1 cellular context compared by ENCODE assay signal in the genomic region with DNA sequence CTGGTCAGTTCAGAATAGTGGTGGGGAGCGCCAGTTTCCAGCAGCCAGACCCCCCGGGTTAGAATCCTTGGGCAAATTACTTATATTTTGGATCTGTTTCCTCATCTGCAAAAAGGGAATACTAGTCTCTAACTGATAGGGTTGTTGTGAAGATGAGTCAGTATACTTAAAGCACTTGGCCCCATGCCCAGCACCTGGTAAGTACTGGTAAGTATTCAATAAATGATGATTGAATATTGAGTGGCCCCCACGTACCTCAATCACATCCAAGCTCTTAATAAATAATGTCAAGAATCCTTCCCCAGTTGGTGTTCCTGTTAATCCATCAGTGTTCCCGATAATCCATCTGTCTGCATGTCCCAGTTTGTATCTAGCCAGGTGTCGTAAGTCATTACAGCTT.
TF ChIP-seq lines count a peak whose summit lies in the region.

No MANE protein-coding gene starts in this region.

TF ChIP-seq in HepG2, 621 proteins besides CTCF, POLR2A, EP300 and RAD21:
- no peak for TF ChIP-seq NFE2 (CRISPR knock-in tag; IDR thresholded peaks at IDR 0.05)
- no peak for TF ChIP-seq ZNF335 (CRISPR knock-in tag; IDR thresholded peaks at IDR 0.05)
- TF ChIP-seq WIZ (CRISPR knock-in tag; IDR thresholded peaks at IDR 0.05) = no peak
- TF ChIP-seq RXRA (CRISPR knock-in tag; IDR thresholded peaks at IDR 0.05) = no peak
- TF ChIP-seq, protein P1, sequence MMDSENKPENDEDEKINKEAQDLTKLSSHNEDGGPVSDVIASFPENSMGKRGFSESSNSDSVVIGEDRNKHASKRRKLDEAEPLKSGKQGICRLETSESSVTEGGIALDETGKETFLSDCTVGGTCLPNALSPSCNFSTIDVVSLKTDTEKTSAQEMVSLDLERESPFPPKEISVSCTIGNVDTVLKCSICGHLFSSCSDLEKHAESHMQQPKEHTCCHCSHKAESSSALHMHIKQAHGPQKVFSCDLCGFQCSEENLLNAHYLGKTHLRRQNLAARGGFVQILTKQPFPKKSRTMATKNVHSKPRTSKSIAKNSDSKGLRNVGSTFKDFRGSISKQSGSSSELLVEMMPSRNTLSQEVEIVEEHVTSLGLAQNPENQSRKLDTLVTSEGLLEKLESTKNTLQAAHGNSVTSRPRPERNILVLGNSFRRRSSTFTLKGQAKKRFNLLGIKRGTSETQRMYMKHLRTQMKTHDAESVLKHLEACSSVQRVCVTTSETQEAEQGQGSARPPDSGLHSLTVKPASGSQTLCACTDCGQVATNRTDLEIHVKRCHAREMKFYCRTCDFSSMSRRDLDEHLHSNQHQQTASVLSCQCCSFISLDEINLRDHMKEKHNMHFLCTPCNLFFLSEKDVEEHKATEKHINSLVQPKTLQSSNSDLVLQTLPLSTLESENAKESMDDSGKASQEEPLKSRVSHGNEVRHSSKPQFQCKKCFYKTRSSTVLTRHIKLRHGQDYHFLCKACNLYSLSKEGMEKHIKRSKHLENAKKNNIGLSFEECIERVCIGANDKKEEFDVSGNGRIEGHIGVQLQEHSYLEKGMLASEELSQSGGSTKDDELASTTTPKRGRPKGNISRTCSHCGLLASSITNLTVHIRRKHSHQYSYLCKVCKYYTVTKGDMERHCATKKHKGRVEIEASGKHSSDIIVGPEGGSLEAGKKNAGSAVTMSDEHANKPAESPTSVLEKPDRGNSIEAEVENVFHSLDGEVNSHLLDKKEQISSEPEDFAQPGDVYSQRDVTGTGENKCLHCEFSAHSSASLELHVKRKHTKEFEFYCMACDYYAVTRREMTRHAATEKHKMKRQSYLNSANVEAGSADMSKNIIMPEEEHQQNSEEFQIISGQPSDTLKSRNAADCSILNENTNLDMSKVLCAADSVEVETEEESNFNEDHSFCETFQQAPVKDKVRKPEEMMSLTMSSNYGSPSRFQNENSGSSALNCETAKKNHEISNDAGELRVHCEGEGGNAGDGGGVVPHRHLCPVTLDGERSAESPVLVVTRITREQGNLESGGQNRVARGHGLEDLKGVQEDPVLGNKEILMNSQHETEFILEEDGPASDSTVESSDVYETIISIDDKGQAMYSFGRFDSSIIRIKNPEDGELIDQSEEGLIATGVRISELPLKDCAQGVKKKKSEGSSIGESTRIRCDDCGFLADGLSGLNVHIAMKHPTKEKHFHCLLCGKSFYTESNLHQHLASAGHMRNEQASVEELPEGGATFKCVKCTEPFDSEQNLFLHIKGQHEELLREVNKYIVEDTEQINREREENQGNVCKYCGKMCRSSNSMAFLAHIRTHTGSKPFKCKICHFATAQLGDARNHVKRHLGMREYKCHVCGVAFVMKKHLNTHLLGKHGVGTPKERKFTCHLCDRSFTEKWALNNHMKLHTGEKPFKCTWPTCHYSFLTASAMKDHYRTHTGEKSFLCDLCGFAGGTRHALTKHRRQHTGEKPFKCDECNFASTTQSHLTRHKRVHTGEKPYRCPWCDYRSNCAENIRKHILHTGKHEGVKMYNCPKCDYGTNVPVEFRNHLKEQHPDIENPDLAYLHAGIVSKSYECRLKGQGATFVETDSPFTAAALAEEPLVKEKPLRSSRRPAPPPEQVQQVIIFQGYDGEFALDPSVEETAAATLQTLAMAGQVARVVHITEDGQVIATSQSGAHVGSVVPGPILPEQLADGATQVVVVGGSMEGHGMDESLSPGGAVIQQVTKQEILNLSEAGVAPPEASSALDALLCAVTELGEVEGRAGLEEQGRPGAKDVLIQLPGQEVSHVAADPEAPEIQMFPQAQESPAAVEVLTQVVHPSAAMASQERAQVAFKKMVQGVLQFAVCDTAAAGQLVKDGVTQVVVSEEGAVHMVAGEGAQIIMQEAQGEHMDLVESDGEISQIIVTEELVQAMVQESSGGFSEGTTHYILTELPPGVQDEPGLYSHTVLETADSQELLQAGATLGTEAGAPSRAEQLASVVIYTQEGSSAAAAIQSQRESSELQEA (CRISPR knock-in tag; IDR thresholded peaks at IDR 0.05; ENCODE audit: not compliant biosample characterization) = no peak
- TF ChIP-seq PRPF4 (IDR thresholded peaks at IDR 0.05; ENCODE audit: low read depth, low read length, poor library complexity, severe bottlenecking) = no peak
- TF ChIP-seq, protein P2, sequence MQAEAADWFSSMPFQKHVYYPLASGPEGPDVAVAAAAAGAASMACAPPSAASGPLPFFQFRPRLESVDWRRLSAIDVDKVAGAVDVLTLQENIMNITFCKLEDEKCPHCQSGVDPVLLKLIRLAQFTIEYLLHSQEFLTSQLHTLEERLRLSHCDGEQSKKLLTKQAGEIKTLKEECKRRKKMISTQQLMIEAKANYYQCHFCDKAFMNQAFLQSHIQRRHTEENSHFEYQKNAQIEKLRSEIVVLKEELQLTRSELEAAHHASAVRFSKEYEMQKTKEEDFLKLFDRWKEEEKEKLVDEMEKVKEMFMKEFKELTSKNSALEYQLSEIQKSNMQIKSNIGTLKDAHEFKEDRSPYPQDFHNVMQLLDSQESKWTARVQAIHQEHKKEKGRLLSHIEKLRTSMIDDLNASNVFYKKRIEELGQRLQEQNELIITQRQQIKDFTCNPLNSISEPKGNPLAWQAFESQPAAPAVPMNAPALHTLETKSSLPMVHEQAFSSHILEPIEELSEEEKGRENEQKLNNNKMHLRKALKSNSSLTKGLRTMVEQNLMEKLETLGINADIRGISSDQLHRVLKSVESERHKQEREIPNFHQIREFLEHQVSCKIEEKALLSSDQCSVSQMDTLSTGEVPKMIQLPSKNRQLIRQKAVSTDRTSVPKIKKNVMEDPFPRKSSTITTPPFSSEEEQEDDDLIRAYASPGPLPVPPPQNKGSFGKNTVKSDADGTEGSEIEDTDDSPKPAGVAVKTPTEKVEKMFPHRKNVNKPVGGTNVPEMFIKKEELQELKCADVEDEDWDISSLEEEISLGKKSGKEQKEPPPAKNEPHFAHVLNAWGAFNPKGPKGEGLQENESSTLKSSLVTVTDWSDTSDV (CRISPR knock-in tag; IDR thresholded peaks at IDR 0.05) = no peak
- TF ChIP-seq KLF11 (CRISPR knock-in tag; IDR thresholded peaks at IDR 0.05) = no peak
- TF ChIP-seq, protein P3, sequence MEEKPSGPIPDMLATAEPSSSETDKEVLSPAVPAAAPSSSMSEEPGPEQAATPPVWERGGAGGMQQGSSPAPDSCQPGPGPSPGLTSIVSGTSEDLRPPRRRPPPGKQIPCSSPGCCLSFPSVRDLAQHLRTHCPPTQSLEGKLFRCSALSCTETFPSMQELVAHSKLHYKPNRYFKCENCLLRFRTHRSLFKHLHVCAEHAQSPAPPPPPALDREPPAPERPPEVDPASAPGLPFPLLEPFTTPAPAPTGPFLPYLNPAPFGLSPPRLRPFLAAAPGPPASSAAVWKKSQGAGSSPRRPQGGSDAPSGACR (CRISPR knock-in tag; IDR thresholded peaks at IDR 0.05) = no peak
- no peak for TF ChIP-seq ZNF253 (CRISPR knock-in tag; IDR thresholded peaks at IDR 0.05; ENCODE audit: borderline replicate concordance)
